Comparison of ENCODE assay signal across 1 cellular context in the genomic region with DNA sequence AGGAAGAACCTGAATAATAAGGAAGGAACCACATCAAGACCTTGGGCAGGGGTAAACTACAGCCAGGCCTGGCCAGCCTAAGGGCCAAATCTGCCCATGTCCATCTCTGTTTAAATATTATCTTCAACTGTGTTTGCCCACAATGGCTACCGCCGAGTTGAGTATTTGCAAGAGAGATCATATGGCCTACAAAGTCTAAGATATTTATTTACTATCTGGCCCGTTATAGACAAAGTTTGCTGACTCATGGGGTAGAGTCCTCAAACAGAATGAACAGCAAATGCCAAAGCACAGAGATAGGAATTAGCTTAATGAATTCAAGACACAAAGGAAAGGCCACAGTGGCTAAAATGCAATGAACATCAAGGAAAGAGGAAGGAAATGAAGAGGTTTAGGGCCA.
TF ChIP-seq lines count a peak whose summit lies in the region.

No MANE protein-coding gene starts in this region.

TF ChIP-seq in HepG2, 621 proteins besides CTCF, POLR2A, EP300 and RAD21 (continued from another document):
- TF ChIP-seq, protein P1, sequence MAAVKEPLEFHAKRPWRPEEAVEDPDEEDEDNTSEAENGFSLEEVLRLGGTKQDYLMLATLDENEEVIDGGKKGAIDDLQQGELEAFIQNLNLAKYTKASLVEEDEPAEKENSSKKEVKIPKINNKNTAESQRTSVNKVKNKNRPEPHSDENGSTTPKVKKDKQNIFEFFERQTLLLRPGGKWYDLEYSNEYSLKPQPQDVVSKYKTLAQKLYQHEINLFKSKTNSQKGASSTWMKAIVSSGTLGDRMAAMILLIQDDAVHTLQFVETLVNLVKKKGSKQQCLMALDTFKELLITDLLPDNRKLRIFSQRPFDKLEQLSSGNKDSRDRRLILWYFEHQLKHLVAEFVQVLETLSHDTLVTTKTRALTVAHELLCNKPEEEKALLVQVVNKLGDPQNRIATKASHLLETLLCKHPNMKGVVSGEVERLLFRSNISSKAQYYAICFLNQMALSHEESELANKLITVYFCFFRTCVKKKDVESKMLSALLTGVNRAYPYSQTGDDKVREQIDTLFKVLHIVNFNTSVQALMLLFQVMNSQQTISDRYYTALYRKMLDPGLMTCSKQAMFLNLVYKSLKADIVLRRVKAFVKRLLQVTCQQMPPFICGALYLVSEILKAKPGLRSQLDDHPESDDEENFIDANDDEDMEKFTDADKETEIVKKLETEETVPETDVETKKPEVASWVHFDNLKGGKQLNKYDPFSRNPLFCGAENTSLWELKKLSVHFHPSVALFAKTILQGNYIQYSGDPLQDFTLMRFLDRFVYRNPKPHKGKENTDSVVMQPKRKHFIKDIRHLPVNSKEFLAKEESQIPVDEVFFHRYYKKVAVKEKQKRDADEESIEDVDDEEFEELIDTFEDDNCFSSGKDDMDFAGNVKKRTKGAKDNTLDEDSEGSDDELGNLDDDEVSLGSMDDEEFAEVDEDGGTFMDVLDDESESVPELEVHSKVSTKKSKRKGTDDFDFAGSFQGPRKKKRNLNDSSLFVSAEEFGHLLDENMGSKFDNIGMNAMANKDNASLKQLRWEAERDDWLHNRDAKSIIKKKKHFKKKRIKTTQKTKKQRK (IDR thresholded peaks at IDR 0.05; ENCODE audit: low read length), result no peak
- TF ChIP-seq SIX1 (CRISPR knock-in tag; IDR thresholded peaks at IDR 0.05; ENCODE audit: borderline replicate concordance) (peak; percentile 21; the same call in 1 of the 2 replicates), SOX5 (CRISPR knock-in tag; IDR thresholded peaks at IDR 0.05; ENCODE audit: borderline replicate concordance) (peak; percentile 58; the same call in 1 of the 2 replicates), ZNF792 (CRISPR knock-in tag; IDR thresholded peaks at IDR 0.05) (peak; percentile 55), HDAC1 (CRISPR knock-in tag; IDR thresholded peaks at IDR 0.05) (peak; percentile 68), ZNF577 (CRISPR knock-in tag; IDR thresholded peaks at IDR 0.05; ENCODE audit: borderline replicate concordance, low read depth) (no peak), ZMYM4 (CRISPR knock-in tag; IDR thresholded peaks at IDR 0.05) (0 out of 2 replicates have a peak, but pooled peaks have one; percentile 50), FOXA1 (IDR thresholded peaks at IDR 0.05) (no peak), FOXA1 (CRISPR knock-in tag; IDR thresholded peaks at IDR 0.05) (peak; percentile 59; the same call in 1 of the 2 replicates), RXRA (CRISPR knock-in tag; IDR thresholded peaks at IDR 0.05) (no peak), GFI1 (CRISPR knock-in tag; IDR thresholded peaks at IDR 0.05; ENCODE audit: borderline replicate concordance) (0 out of 2 replicates have a peak, but pooled peaks have one; percentile 33)
- TF ChIP-seq, protein P2, sequence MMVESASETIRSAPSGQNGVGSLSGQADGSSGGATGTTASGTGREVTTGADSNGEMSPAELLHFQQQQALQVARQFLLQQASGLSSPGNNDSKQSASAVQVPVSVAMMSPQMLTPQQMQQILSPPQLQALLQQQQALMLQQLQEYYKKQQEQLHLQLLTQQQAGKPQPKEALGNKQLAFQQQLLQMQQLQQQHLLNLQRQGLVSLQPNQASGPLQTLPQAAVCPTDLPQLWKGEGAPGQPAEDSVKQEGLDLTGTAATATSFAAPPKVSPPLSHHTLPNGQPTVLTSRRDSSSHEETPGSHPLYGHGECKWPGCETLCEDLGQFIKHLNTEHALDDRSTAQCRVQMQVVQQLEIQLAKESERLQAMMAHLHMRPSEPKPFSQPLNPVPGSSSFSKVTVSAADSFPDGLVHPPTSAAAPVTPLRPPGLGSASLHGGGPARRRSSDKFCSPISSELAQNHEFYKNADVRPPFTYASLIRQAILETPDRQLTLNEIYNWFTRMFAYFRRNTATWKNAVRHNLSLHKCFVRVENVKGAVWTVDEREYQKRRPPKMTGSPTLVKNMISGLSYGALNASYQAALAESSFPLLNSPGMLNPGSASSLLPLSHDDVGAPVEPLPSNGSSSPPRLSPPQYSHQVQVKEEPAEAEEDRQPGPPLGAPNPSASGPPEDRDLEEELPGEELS (CRISPR knock-in tag; IDR thresholded peaks at IDR 0.05), result peak; percentile 75
- TF ChIP-seq, protein P3, sequence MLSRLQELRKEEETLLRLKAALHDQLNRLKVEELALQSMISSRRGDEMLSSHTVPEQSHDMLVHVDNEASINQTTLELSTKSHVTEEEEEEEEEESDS (CRISPR knock-in tag; IDR thresholded peaks at IDR 0.05; ENCODE audit: borderline replicate concordance), result no peak
